Comparison of ENCODE assay signal across 27 cellular contexts in genomic region chr20:62281161-62281933, GRCh38.
"Had no signal": no experiment of that assay in that cellular context is flagged by ENCODE, and none has a peak within 500 bp of the region (broad histone marks: within the 10 kb centered on the region; RNA-seq: fewer than 3 reads in every experiment).

No MANE protein-coding gene starts in this region.

- FAIRE-seq: pancreas had no signal

- H3K27ac Mint-ChIP-seq: activated CD4-positive, alpha-beta memory T cell treated with anti-CD3 and anti-CD28 coated beads for 36 hours; activated CD4-positive, alpha-beta T cell treated with anti-CD3 and anti-CD28 coated beads, Interleukin-2, amount 10 ng/mL, durations not matched to agents 24 days and 14 days; activated naive CD4-positive, alpha-beta T cell treated with anti-CD3 and anti-CD28 coated beads, Interleukin-2, amount 50 U/mL, for 24 hours; activated naive CD8-positive, alpha-beta T cell treated with anti-CD3 and anti-CD28 coated beads, Interleukin-2, amount 50 U/mL, for 24 hours; activated T-helper 2 cell treated with anti-CD3 and anti-CD28 coated beads, Interferon-gamma antibody, Interleukin-2, Interleukin-4, amounts not matched to agents 10 μg/mL and 5 μg/mL and 100 μg/mL, durations not matched to agents 14 hours and 24 hours and 36 hours; dendritic cell treated with granulocyte-macrophage colony-stimulating factor and Interleukin-4, amounts not matched to agents 40 ng/mL and 50 ng/mL, for 4 days; endodermal cell; nephron; stimulated activated naive B cell treated with anti-CD40 and anti-IgM and Interleukin-4, amounts not matched to agents 10 μg/mL and 1 μg/mL and 100 μg/mL, for 72 hours had no signal

- H3K4me1 ChIP-seq: foreskin keratinocyte, pancreas, prostate gland had no signal

- H3K27ac ChIP-seq: esophagus muscularis mucosa, foreskin keratinocyte, neutrophil, pancreas, prostate gland, stomach, thyroid gland had no signal

- H3K27me3 ChIP-seq: esophagus muscularis mucosa, foreskin keratinocyte, neutrophil, pancreas, stomach, thyroid gland, upper lobe of left lung had no signal

- H3K9me3 ChIP-seq: esophagus muscularis mucosa, neutrophil, pancreas, prostate gland, stomach, thyroid gland, upper lobe of left lung had no signal

- DNase-seq: activated CD4-positive, alpha-beta memory T cell treated with anti-CD3 and anti-CD28 coated beads for 36 hours; activated CD4-positive, alpha-beta T cell treated with anti-CD3 and anti-CD28 coated beads, Interleukin-2, amount 10 ng/mL, durations not matched to agents 24 days and 14 days; activated CD4-positive, CD25-positive, alpha-beta regulatory T cell treated with anti-CD3 and anti-CD28 coated beads, Interleukin-2, amount 50 U/mL, for 72 hours; activated CD8-positive, alpha-beta memory T cell treated with anti-CD3 and anti-CD28 coated beads, Interleukin-2, amount 50 U/mL, for 48 hours; activated naive CD8-positive, alpha-beta T cell treated with anti-CD3 and anti-CD28 coated beads, Interleukin-2, amount 50 U/mL, for 24 hours; activated T-cell treated with anti-CD3 and anti-CD28 coated beads, Interleukin-2, amount 50 U/mL, for 4 hours; amygdala; central memory CD4-positive, alpha-beta T cell; endodermal cell; foreskin keratinocyte; kidney glomerular epithelial cell; stimulated activated CD4-positive, alpha-beta T cell treated with anti-CD3 and anti-CD28 coated beads, Interleukin-15, amount 100 ng/mL, for 24 hours; stimulated activated CD4-positive, alpha-beta T cell treated with anti-CD3 and anti-CD28 coated beads, Interleukin-2, amount 100 ng/mL, for 24 hours; stimulated activated naive B cell treated with anti-CD40 and anti-IgM and Interleukin-4, amounts not matched to agents 10 μg/mL and 1 μg/mL and 100 μg/mL, for 72 hours; stomach; T-helper 2 cell; thyroid gland; upper lobe of left lung had no signal

- H3K4me3 ChIP-seq: esophagus muscularis mucosa, pancreas, prostate gland, stomach, thyroid gland, upper lobe of left lung had no signal

- H3K4me3 Mint-ChIP-seq: activated CD4-positive, alpha-beta memory T cell treated with anti-CD3 and anti-CD28 coated beads for 36 hours; activated CD4-positive, alpha-beta T cell treated with anti-CD3 and anti-CD28 coated beads, Interleukin-2, amount 10 ng/mL, durations not matched to agents 24 days and 14 days; activated naive CD4-positive, alpha-beta T cell treated with anti-CD3 and anti-CD28 coated beads, Interleukin-2, amount 50 U/mL, for 24 hours; activated naive CD8-positive, alpha-beta T cell treated with anti-CD3 and anti-CD28 coated beads, Interleukin-2, amount 50 U/mL, for 24 hours; activated T-cell treated with anti-CD3 and anti-CD28 coated beads, Interleukin-2, amount 50 U/mL, for 4 hours; dendritic cell treated with granulocyte-macrophage colony-stimulating factor and Interleukin-4, amounts not matched to agents 40 ng/mL and 50 ng/mL, for 4 days; endodermal cell; nephron; stimulated activated naive B cell treated with anti-CD40 and anti-IgM and Interleukin-4, amounts not matched to agents 10 μg/mL and 1 μg/mL and 100 μg/mL, for 72 hours had no signal

- H3K27me3 Mint-ChIP-seq: activated CD4-positive, alpha-beta memory T cell treated with anti-CD3 and anti-CD28 coated beads for 36 hours; activated CD4-positive, alpha-beta T cell treated with anti-CD3 and anti-CD28 coated beads, Interleukin-2, amount 10 ng/mL, durations not matched to agents 24 days and 14 days; activated naive CD4-positive, alpha-beta T cell treated with anti-CD3 and anti-CD28 coated beads, Interleukin-2, amount 50 U/mL, for 24 hours; activated naive CD8-positive, alpha-beta T cell treated with anti-CD3 and anti-CD28 coated beads, Interleukin-2, amount 50 U/mL, for 24 hours; dendritic cell treated with granulocyte-macrophage colony-stimulating factor and Interleukin-4, amounts not matched to agents 40 ng/mL and 50 ng/mL, for 4 days; stimulated activated naive B cell treated with anti-CD40 and anti-IgM and Interleukin-4, amounts not matched to agents 10 μg/mL and 1 μg/mL and 100 μg/mL, for 72 hours had no signal

- H3K9me3 Mint-ChIP-seq: activated CD4-positive, alpha-beta memory T cell treated with anti-CD3 and anti-CD28 coated beads for 36 hours; activated CD4-positive, alpha-beta T cell treated with anti-CD3 and anti-CD28 coated beads, Interleukin-2, amount 10 ng/mL, durations not matched to agents 24 days and 14 days; activated naive CD4-positive, alpha-beta T cell treated with anti-CD3 and anti-CD28 coated beads, Interleukin-2, amount 50 U/mL, for 24 hours; activated naive CD8-positive, alpha-beta T cell treated with anti-CD3 and anti-CD28 coated beads, Interleukin-2, amount 50 U/mL, for 24 hours; activated T-cell treated with anti-CD3 and anti-CD28 coated beads, Interleukin-2, amount 50 U/mL, for 4 hours; activated T-helper 2 cell treated with anti-CD3 and anti-CD28 coated beads, Interferon-gamma antibody, Interleukin-2, Interleukin-4, amounts not matched to agents 10 μg/mL and 5 μg/mL and 100 μg/mL, durations not matched to agents 14 hours and 24 hours and 36 hours; dendritic cell treated with granulocyte-macrophage colony-stimulating factor and Interleukin-4, amounts not matched to agents 40 ng/mL and 50 ng/mL, for 4 days; endodermal cell; nephron; stimulated activated naive B cell treated with anti-CD40 and anti-IgM and Interleukin-4, amounts not matched to agents 10 μg/mL and 1 μg/mL and 100 μg/mL, for 72 hours had no signal

- H3K4me1 Mint-ChIP-seq: activated CD4-positive, alpha-beta T cell treated with anti-CD3 and anti-CD28 coated beads, Interleukin-2, amount 10 ng/mL, durations not matched to agents 24 days and 14 days; activated naive CD4-positive, alpha-beta T cell treated with anti-CD3 and anti-CD28 coated beads, Interleukin-2, amount 50 U/mL, for 24 hours; activated naive CD8-positive, alpha-beta T cell treated with anti-CD3 and anti-CD28 coated beads, Interleukin-2, amount 50 U/mL, for 24 hours; endodermal cell; nephron had no signal

- ATAC-seq: activated naive CD8-positive, alpha-beta T cell treated with anti-CD3 and anti-CD28 coated beads, Interleukin-2, amount 50 U/mL, for 24 hours; activated T-cell treated with anti-CD3 and anti-CD28 coated beads, Interleukin-2, amount 50 U/mL, for 4 hours; foreskin keratinocyte; left lobe of liver; pancreas; stimulated activated naive B cell treated with anti-CD40 and anti-IgM and Interleukin-4, amounts not matched to agents 10 μg/mL and 1 μg/mL and 100 μg/mL, for 72 hours had no signal
